ENCODE assay signal across 28 cellular contexts in genomic region chr4:26701786-26702227, GRCh38.
DNase-seq lines count a peak whose midpoint lies in the region; ATAC-seq, FAIRE-seq and TF ChIP-seq lines count a peak whose summit lies in the region.
"Had no signal": no experiment of that assay in that cellular context is flagged by ENCODE, and none has a peak within 500 bp of the region (broad histone marks: within the 10 kb centered on the region; RNA-seq: fewer than 3 reads in every experiment).

No MANE protein-coding gene starts in this region.

- no peak for TF ChIP-seq CTCF in fibroblast of mammary gland (conservative IDR thresholded peaks at IDR 0.05; ENCODE audit: control insufficient read depth, insufficient read depth, low read depth, low read length)

- no peak for FAIRE-seq in GM12891 (lab: Jason Lieb, UNC)
- FAIRE-seq: A549, urothelium cell line had no signal

- TF ChIP-seq POLR2A in GM12891 (IDR thresholded peaks at IDR 0.05; ENCODE audit: low read depth, low read length): no peak

- DNase-seq in AG08395 (ENCODE audit: low spot score) (peak; percentile 7), RKO (ENCODE audit: low spot score) (peak; percentile 24), fibroblast of mammary gland (ENCODE audit: low read depth) (peak; percentile 56), medulla oblongata (ENCODE audit: extremely low spot score) (no peak), GM12891 (ENCODE audit: insufficient read length, low spot score) (no peak)
- DNase-seq: activated effector memory CD4-positive, alpha-beta T cell treated with anti-CD3 and anti-CD28 coated beads, Interleukin-2, amount 50 U/mL, for 16 hours; C1 segment of cervical spinal cord; endodermal cell; H9; Kasumi-1; left ventricle myocardium inferior; NCI-H1092; NCI-H2029; NCI-H226; NCI-H82; PC-9; right lobe of liver; SJCRH30; stimulated activated CD8-positive, alpha-beta memory T cell treated with anti-CD3 and anti-CD28 coated beads, Interleukin-4, amount 100 ng/mL, for 48 hours had no signal

- no peak overlapping the region for H3K4me3 ChIP-seq in fibroblast of mammary gland (ENCODE audit: control insufficient read depth, low read depth, low read length)
- H3K4me3 ChIP-seq: A549, breast epithelium, coronary artery, hepatocyte, left ventricle myocardium inferior, PC-9, right lobe of liver, SJCRH30, suprapubic skin had no signal

- ATAC-seq in GM18868 (IDR thresholded peaks at IDR 0.05; ENCODE audit: unreplicated experiment): peak; percentile 46
- ATAC-seq in GM21529 (IDR thresholded peaks at IDR 0.05; ENCODE audit: unreplicated experiment): no peak
- ATAC-seq in GM19397 (IDR thresholded peaks at IDR 0.05; ENCODE audit: unreplicated experiment): no peak
- ATAC-seq: A549, right lobe of liver had no signal

TF ChIP-seq in GM12891, 5 proteins besides CTCF, POLR2A, EP300 and RAD21:
- no peak for TF ChIP-seq POLR2AphosphoS5 (IDR thresholded peaks at IDR 0.05; ENCODE audit: low read depth, low read length)
- no peak for TF ChIP-seq PAX5 (IDR thresholded peaks at IDR 0.05; ENCODE audit: insufficient read depth, low read length, severe bottlenecking)
- no peak for TF ChIP-seq SPI1 (IDR thresholded peaks at IDR 0.05; ENCODE audit: low read depth, low read length)
- no peak for TF ChIP-seq POU2F2 (IDR thresholded peaks at IDR 0.05; ENCODE audit: low read depth, low read length)
- TF ChIP-seq TAF1 (IDR thresholded peaks at IDR 0.05; ENCODE audit: low read depth, low read length): no peak

Comparison
In these comparisons a context has a peak if more than half of its experiments do, and no peak if none do; other contexts are left out.
1. DNase-seq: peak in AG08395 (single experiment), RKO (single experiment) and fibroblast of mammary gland (single experiment); none in medulla oblongata (single experiment) and GM12891 (single experiment).